ENCODE assay signal across 8 cellular contexts in the genomic region with DNA sequence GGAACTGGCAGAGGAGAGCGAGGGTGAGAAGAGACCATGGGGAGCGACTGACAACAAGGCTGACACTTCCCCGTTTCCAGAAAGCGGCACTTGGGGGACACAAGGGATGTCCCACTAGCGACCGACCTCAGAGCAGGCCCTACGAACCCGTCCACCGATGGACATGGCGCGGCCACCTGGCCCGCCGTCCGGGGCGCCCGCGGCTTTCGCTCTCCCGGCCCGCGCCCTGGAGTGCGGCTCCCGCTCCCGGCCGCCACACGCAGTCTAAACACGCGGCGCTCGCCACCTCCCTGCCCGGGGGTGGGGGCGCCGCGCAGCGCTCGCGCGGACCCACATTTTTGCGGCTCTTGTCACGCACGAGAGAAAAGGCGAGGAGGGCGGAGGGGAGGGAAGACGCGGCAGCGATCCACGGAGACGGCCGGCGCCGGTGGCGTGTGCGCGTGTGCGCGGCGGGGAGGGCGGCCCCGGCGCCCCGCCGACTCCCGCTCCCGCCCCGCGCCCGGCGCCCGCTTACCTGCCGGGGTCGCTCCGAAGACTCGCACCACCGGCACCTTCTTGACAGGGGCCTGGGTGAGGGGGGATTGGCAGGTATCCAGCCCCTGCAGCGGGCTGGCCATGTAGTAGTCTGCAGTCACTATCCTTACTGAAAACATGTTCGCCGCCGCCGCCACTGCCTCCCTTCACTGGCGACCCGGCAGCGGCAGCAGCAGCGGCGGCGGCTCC. TPM values are rescaled to one million over a fixed set of nuclear protein-coding genes. Genes with fewer than 3 reads are reported as not detected.
DNase-seq lines count a peak whose midpoint lies in the region; ATAC-seq and TF ChIP-seq lines count a peak whose summit lies in the region.

No MANE protein-coding gene starts in this region.

- no peaks in the 10 kb centered on the region for H3K9me2 ChIP-seq in GM23248 (ENCODE audit: insufficient read depth)

- H3K36me3 ChIP-seq in GM06990 (ENCODE audit: control insufficient read depth, insufficient read depth, low read length), result no peaks in the 10 kb centered on the region; the same call in 1 of the 2 replicates
- H3K36me3 ChIP-seq in GM23248 (ENCODE audit: low read depth), result no peaks in the 10 kb centered on the region

- ATAC-seq in activated CD4-positive, CD25-positive, alpha-beta regulatory T cell treated with anti-CD3 and anti-CD28 coated beads, Interleukin-2, amount 50 U/mL, for 24 hours, result peak; percentile 6 to 10

- peak overlapping the region; percentile 98 for H3K9ac ChIP-seq in GM23248

- peak overlapping the region; percentile 94 for H3K4me3 ChIP-seq in GM06990 (replicated peaks; ENCODE audit: low read depth, low read length)
- peak overlapping the region; percentile 91 for H3K4me3 ChIP-seq in GM23248

- 0 out of 2 replicates have a peak overlapping the region, but pooled peaks have one; percentile 7 for H2AFZ ChIP-seq in GM23248

- peaks cover 79% of the 10 kb centered on the region for H3K79me2 ChIP-seq in GM23248 (ENCODE audit: insufficient read depth)

- peaks cover 50% of the 10 kb centered on the region for H3F3A ChIP-seq in GM23248 (ENCODE audit: insufficient read depth)

- no peak for TF ChIP-seq CTCF in GM06990 (IDR thresholded peaks at IDR 0.05; ENCODE audit: insufficient read depth, low read length, poor library complexity, severe bottlenecking)

- peak overlapping the region; percentile 100 for H3K4me2 ChIP-seq in GM23248 (ENCODE audit: unreplicated experiment)

- peaks cover 56% of the 10 kb centered on the region for H3K4me1 ChIP-seq in GM23248 (ENCODE audit: insufficient read depth)

- H3K27ac ChIP-seq in GM23248 (peak overlapping the region; percentile 98), layer of hippocampus (ENCODE audit: low read depth, low read length) (peak overlapping the region; percentile 98)

- H4K20me1 ChIP-seq in GM23248 (ENCODE audit: insufficient read depth), result no peaks in the 10 kb centered on the region

- H3K27me3 ChIP-seq in GM06990 (replicated peaks; ENCODE audit: control insufficient read depth, insufficient read depth, low read length), result no peaks in the 10 kb centered on the region
- no peaks in the 10 kb centered on the region for H3K27me3 ChIP-seq in GM23248 (replicated peaks; ENCODE audit: insufficient read depth)
- no peaks in the 10 kb centered on the region for H3K27me3 ChIP-seq in layer of hippocampus (ENCODE audit: control insufficient read depth, insufficient read depth, low read length)

- DNase-seq in GM06990 (ENCODE audit: extremely low read depth, insufficient read length) (peak; percentile 76), GM23248 (peak; percentile 83), LoVo (ENCODE audit: low spot score) (peak; percentile 33), cerebellum (ENCODE audit: low spot score) (peak; percentile 61), mesenteric fat pad (ENCODE audit: low spot score) (no peak)
- DNase-seq in stimulated activated CD4-positive, alpha-beta T cell treated with anti-CD3 and anti-CD28 coated beads, Interleukin-1b, Interleukin-23, amount 100 ng/mL, for 48 hours, result peak; percentile 22

- WGBS in GM23248 (ENCODE audit: low coverage in 1 of 2, low lambda C conversion rate in 2 of 2, missing lambda C conversion rate in 2 of 2), 2 experiments, result 1% methylated on average over 37 to 40 of the region's 85 CpGs

- no peaks in the 10 kb centered on the region for H3K9me3 ChIP-seq in GM23248 (ENCODE audit: low read depth)

- in situ Hi-C loops in GM23248 (cut with MboI), result no loop called here

RNA-seq across cellular contexts. Expression of a gene that starts 0.6 kb away (rescaled TPM):
- total RNA-seq in GM23248 (2014; rRNA removed; shearing (Covaris generic)), result 25.1 and 31.7 TPM in 2 replicates
- 24.0 and 25.0 TPM in 2 replicates for polyA plus RNA-seq in GM23248 (2016; fragmentation: Nextera tagmentation; extraction: Ambion mirVana)
- total RNA-seq in cerebellum (95.2 TPM), mesenteric fat pad (63.7 TPM)
